8 cellular contexts compared by ENCODE assay signal in genomic region chr1:78967091-78967490, GRCh38. TPM values are rescaled to one million over a fixed set of nuclear protein-coding genes. Genes with fewer than 3 reads are reported as not detected.
"Had no signal": no experiment of that assay in that cellular context is flagged by ENCODE, and none has a peak within 500 bp of the region (broad histone marks: within the 10 kb centered on the region; RNA-seq: fewer than 3 reads in every experiment).

No MANE protein-coding gene starts in this region.

RNA-seq across cellular contexts. Expression of gene ADGRL4, which starts 39.4 kb away (rescaled TPM):
- total RNA-seq: activated CD4-positive, alpha-beta memory T cell treated with anti-CD3 and anti-CD28 coated beads, Interleukin-2, amount 10 ng/mL, durations not matched to agents 7 days and 5 days; activated CD4-positive, alpha-beta T cell treated with anti-CD3 and anti-CD28 coated beads for 36 hours; activated CD4-positive, alpha-beta T cell treated with anti-CD3 and anti-CD28 coated beads, Interleukin-2, amount 10 ng/mL, durations not matched to agents 7 days and 5 days; activated CD8-positive, alpha-beta memory T cell treated with anti-CD3 and anti-CD28 coated beads, Interleukin-2, amount 10 ng/mL, durations not matched to agents 7 days and 5 days; activated CD8-positive, alpha-beta T cell treated with anti-CD3 and anti-CD28 coated beads, Interleukin-2, amount 10 ng/mL, durations not matched to agents 7 days and 5 days; activated naive CD8-positive, alpha-beta T cell treated with anti-CD3 and anti-CD28 coated beads, Interleukin-2, amount 10 ng/mL, durations not matched to agents 7 days and 5 days; activated T-helper 2 cell treated with anti-CD3 and anti-CD28 coated beads, Interferon-gamma antibody, Interleukin-2, Interleukin-4, amounts not matched to agents 10 μg/mL and 5 μg/mL and 100 μg/mL, durations not matched to agents 14 hours and 24 hours and 36 hours; bronchial epithelial cell had no signal
